Comparison of ENCODE assay signal across 16 cellular contexts in the genomic region with DNA sequence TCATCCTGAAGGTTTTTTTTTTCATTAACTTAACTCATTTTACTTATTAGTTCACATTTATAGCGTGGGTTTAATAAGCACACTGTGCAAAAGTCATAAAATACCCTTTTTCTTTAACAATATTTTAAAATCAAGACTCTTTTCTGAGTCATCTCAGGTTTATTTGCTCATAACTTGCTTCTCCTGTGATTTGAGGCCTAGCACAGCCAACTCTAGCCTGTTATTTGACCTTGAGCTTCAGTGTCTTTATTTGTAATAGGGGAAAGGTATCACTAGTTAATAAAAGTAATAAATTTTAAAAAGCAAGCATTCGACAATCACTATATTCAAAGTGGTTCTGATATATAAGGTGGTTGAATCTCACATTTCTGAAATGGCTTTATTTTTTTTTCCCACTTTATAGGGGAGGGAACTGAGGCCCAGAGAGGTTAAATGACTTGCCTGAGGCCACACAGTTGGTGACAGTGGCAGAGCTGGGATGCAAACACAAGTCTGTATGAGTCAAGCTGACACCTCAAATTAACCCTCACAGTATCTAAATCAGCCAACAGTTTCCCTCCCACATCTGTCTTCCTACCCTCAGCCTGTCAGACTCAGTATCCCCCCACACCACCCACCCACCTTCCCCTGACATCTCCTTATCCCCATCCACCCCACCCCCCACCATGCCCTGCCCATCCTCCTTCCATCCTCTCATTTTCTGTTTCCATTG.
A peak's percentile ranks its signal among the peaks of the same experiment; 100 is the strongest.
DNase-seq lines count a peak whose midpoint lies in the region; ATAC-seq and TF ChIP-seq lines count a peak whose summit lies in the region.
"Had no signal": no experiment of that assay in that cellular context is flagged by ENCODE, and none has a peak within 500 bp of the region (broad histone marks: within the 10 kb centered on the region; RNA-seq: fewer than 3 reads in every experiment).

No MANE protein-coding gene starts in this region.

- H2AFZ ChIP-seq in HCT116 (ENCODE audit: low read depth, low read length, poor library complexity, severe bottlenecking), result no peak overlapping the region

- no peak for TF ChIP-seq CTCF in HCT116 (IDR thresholded peaks at IDR 0.05 in 2 of 3, conservative IDR thresholded peaks at IDR 0.05 in 1 of 3; ENCODE audit: borderline replicate concordance in 1 of 3, insufficient read depth in 1 of 3, low read depth in 2 of 3, low read length in 2 of 3)
- no peak for TF ChIP-seq CTCF in GM13977 (IDR thresholded peaks at IDR 0.05; ENCODE audit: extremely low read depth, insufficient read depth, missing control alignments)

- H3K36me3 ChIP-seq in HCT116 (ENCODE audit: control insufficient read depth in 1 of 2, insufficient read depth in 2 of 2, low read length in 2 of 2) (no peaks in the 10 kb centered on the region), skeletal muscle satellite cell (ENCODE audit: insufficient read depth, low read length) (no peaks in the 10 kb centered on the region)

- H3K4me1 ChIP-seq in HCT116 (ENCODE audit: control insufficient read depth in 1 of 2, insufficient read depth in 2 of 2, low read length in 2 of 2) (peaks cover 0 to 18% of the 10 kb centered on the region in 2 experiments), skeletal muscle satellite cell (ENCODE audit: control insufficient read depth, insufficient read depth, low read length) (peaks cover 12% of the 10 kb centered on the region)

- H3K9me2 ChIP-seq in HCT116 (ENCODE audit: insufficient read depth), result no peaks in the 10 kb centered on the region

- CTCF ChIA-PET in HCT116 (lab: Charles Lee), result no interaction called here

- no peak overlapping the region for H3K27ac Mint-ChIP-seq in activated T-cell treated with anti-CD3 and anti-CD28 coated beads, Interleukin-2, amount 50 U/mL, for 24 hours
- H3K27ac Mint-ChIP-seq in activated naive CD8-positive, alpha-beta T cell treated with anti-CD3 and anti-CD28 coated beads for 36 hours, result no peak overlapping the region

- intact Hi-C loops in HCT116 (cut with micrococcal nuclease), result no loop called here

- peak overlapping the region; percentile 17; the same call in 1 of the 2 replicates for H3K4me2 ChIP-seq in HCT116 (ENCODE audit: low read length)
- H3K4me2 ChIP-seq in skeletal muscle satellite cell (ENCODE audit: low read length), result no peak overlapping the region

- no peaks in the 10 kb centered on the region for H3K36me3 Mint-ChIP-seq in activated T-cell treated with anti-CD3 and anti-CD28 coated beads, Interleukin-2, amount 50 U/mL, for 24 hours (ENCODE audit: low read depth)
- H3K36me3 Mint-ChIP-seq in activated naive CD8-positive, alpha-beta T cell treated with anti-CD3 and anti-CD28 coated beads for 36 hours, result no peaks in the 10 kb centered on the region

- H3K9ac ChIP-seq in HCT116 (ENCODE audit: low read length) (no peak overlapping the region), skeletal muscle satellite cell (ENCODE audit: low read depth, low read length) (peak overlapping the region; percentile 24)

- no peaks in the 10 kb centered on the region for H3K79me2 ChIP-seq in HCT116 (ENCODE audit: insufficient read depth, low read length)

- POLR2A ChIA-PET in HCT116 (lab: Charles Lee), result no interaction called here

- H4K20me1 ChIP-seq in HCT116 (ENCODE audit: insufficient read depth), result no peaks in the 10 kb centered on the region

- H3K9me3 ChIP-seq in HCT116 (ENCODE audit: control insufficient read depth in 1 of 2, insufficient read depth in 1 of 2, low read depth in 1 of 2, low read length in 2 of 2), result no peaks in the 10 kb centered on the region
- no peaks in the 10 kb centered on the region for H3K9me3 ChIP-seq in skeletal muscle satellite cell (replicated peaks; ENCODE audit: low read length)

- TF ChIP-seq POLR2A in HCT116 (IDR thresholded peaks at IDR 0.05; ENCODE audit: borderline replicate concordance, extremely low read depth, insufficient read depth, insufficient read length), result no peak

- TF ChIP-seq RAD21 in HCT116 (IDR thresholded peaks at IDR 0.05; ENCODE audit: low read depth), result no peak

- no TSS peak for BruUV-seq in HCT116 (replicated peaks; lab: Mats Ljungman, UMichigan)

- no peaks in the 10 kb centered on the region for H3K27me3 ChIP-seq in HCT116 (ENCODE audit: insufficient read depth, low read length)
- peaks cover 63% of the 10 kb centered on the region for H3K27me3 ChIP-seq in skeletal muscle satellite cell (ENCODE audit: control insufficient read depth, insufficient read depth, low read length)

- RAD21 ChIA-PET in HCT116 (lab: Charles Lee; ENCODE audit: low non-redundant PET in 1 of 2, low total read pairs in 2 of 2, uncharacterized antibody in 2 of 2, unreplicated experiment in 2 of 2), result no interaction called here

- no peak overlapping the region for H3K4me3 Mint-ChIP-seq in activated T-cell treated with anti-CD3 and anti-CD28 coated beads, Interleukin-2, amount 50 U/mL, for 24 hours
- no peak overlapping the region for H3K4me3 Mint-ChIP-seq in activated naive CD8-positive, alpha-beta T cell treated with anti-CD3 and anti-CD28 coated beads for 36 hours
- H3K4me3 Mint-ChIP-seq: CD4-positive, alpha-beta memory T cell had no signal

- in situ Hi-C loops in GM13977 (cut with MboI; ENCODE audit: low pct_unique_long_range_greater_than_20kb, low sequenced_read_pairs, unreplicated experiment), result no loop called here

- H3K9me3 Mint-ChIP-seq in activated T-cell treated with anti-CD3 and anti-CD28 coated beads, Interleukin-2, amount 50 U/mL, for 24 hours, result no peaks in the 10 kb centered on the region
- H3K9me3 Mint-ChIP-seq in activated naive CD8-positive, alpha-beta T cell treated with anti-CD3 and anti-CD28 coated beads for 36 hours, result no peaks in the 10 kb centered on the region
- H3K9me3 Mint-ChIP-seq: CD4-positive, alpha-beta memory T cell had no signal

- DNase-seq in activated T-cell treated with anti-CD3 and anti-CD28 coated beads for 48 hours (ENCODE audit: low read depth) (peak; percentile 26), HCT116 (ENCODE audit: low read depth, low spot score) (no peak), DMS 273 treated with DMSO at 0.1 percent for 48 hours (lab: John Stamatoyannopoulos, UW) (no peak), GM13977 (ENCODE audit: low spot score) (no peak)
- no peak for DNase-seq in activated T-cell treated with anti-CD3 and anti-CD28 coated beads, Interleukin-2, amount 50 U/mL, for 24 hours
- DNase-seq in activated naive CD8-positive, alpha-beta T cell treated with anti-CD3 and anti-CD28 coated beads for 36 hours, result peak; percentile 17
- DNase-seq in activated effector memory CD4-positive, alpha-beta T cell treated with anti-CD3 and anti-CD28 coated beads, Interleukin-2, amount 50 U/mL, for 16 hours, result no peak
- DNase-seq: CD4-positive, alpha-beta memory T cell; central memory CD4-positive, alpha-beta T cell; DMS79; effector memory CD4-positive, alpha-beta T cell; H7; Kasumi-1; mesendoderm; NCI-H526 treated with DMSO at 0.1 percent for 48 hours had no signal

- ATAC-seq in HCT116, result no peak

- H3K27me3 Mint-ChIP-seq in activated T-cell treated with anti-CD3 and anti-CD28 coated beads, Interleukin-2, amount 50 U/mL, for 24 hours, result peaks cover 36% of the 10 kb centered on the region
- peaks cover 33% of the 10 kb centered on the region for H3K27me3 Mint-ChIP-seq in activated naive CD8-positive, alpha-beta T cell treated with anti-CD3 and anti-CD28 coated beads for 36 hours
- H3K27me3 Mint-ChIP-seq: CD4-positive, alpha-beta memory T cell had no signal

- no peak overlapping the region for H3K4me3 ChIP-seq in HCT116 (replicated peaks in 1 of 2; ENCODE audit: low read depth in 1 of 2, low read length in 2 of 2)
- H3K4me3 ChIP-seq in skeletal muscle satellite cell (ENCODE audit: low read length), result no peak overlapping the region

- H3K4me1 Mint-ChIP-seq in activated T-cell treated with anti-CD3 and anti-CD28 coated beads, Interleukin-2, amount 50 U/mL, for 24 hours (ENCODE audit: low read depth), result peaks cover 37% of the 10 kb centered on the region
- H3K4me1 Mint-ChIP-seq in activated naive CD8-positive, alpha-beta T cell treated with anti-CD3 and anti-CD28 coated beads for 36 hours, result peaks cover 5% of the 10 kb centered on the region

- no peak overlapping the region for H3K27ac ChIP-seq in HCT116 (ENCODE audit: low read depth, low read length)

TF ChIP-seq in HCT116, 20 proteins besides CTCF, POLR2A, EP300 and RAD21:
- TF ChIP-seq, protein P1, sequence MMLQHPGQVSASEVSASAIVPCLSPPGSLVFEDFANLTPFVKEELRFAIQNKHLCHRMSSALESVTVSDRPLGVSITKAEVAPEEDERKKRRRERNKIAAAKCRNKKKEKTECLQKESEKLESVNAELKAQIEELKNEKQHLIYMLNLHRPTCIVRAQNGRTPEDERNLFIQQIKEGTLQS (IDR thresholded peaks at IDR 0.05), result no peak
- no peak for TF ChIP-seq JUND (IDR thresholded peaks at IDR 0.05)
- TF ChIP-seq POLR2AphosphoS5 (IDR thresholded peaks at IDR 0.05; ENCODE audit: low read depth, low read length), result no peak
- TF ChIP-seq SP1 (IDR thresholded peaks at IDR 0.05; ENCODE audit: low read depth), result no peak
- TF ChIP-seq ELF1 (IDR thresholded peaks at IDR 0.05; ENCODE audit: borderline replicate concordance, low read depth), result no peak
- no peak for TF ChIP-seq FOSL1 (IDR thresholded peaks at IDR 0.05; ENCODE audit: low read depth)
- TF ChIP-seq CBX3 (IDR thresholded peaks at IDR 0.05; ENCODE audit: low read depth), result no peak
- no peak for TF ChIP-seq ZNF274 (IDR thresholded peaks at IDR 0.05; ENCODE audit: low read depth, low read length)
- no peak for TF ChIP-seq YY1 (IDR thresholded peaks at IDR 0.05; ENCODE audit: extremely low read depth, insufficient replicate concordance, low read depth, low read length)
- TF ChIP-seq TCF7L2 (IDR thresholded peaks at IDR 0.05; ENCODE audit: borderline replicate concordance, extremely low read depth, insufficient read depth, insufficient read length), result no peak
- no peak for TF ChIP-seq CEBPB (IDR thresholded peaks at IDR 0.05; ENCODE audit: low read depth)
- no peak for TF ChIP-seq SRF (IDR thresholded peaks at IDR 0.05; ENCODE audit: low read depth)

Comparison
In these comparisons a context has a peak if more than half of its experiments do, and no peak if none do; other contexts are left out.
1. DNase-seq: peak in activated T-cell treated with anti-CD3 and anti-CD28 coated beads for 48 hours (single experiment) and activated naive CD8-positive, alpha-beta T cell treated with anti-CD3 and anti-CD28 coated beads for 36 hours (single experiment); none in activated T-cell treated with anti-CD3 and anti-CD28 coated beads, Interleukin-2, amount 50 U/mL, for 24 hours (single experiment), HCT116 (single experiment), DMS 273 treated with DMSO at 0.1 percent for 48 hours (single experiment), activated effector memory CD4-positive, alpha-beta T cell treated with anti-CD3 and anti-CD28 coated beads, Interleukin-2, amount 50 U/mL, for 16 hours (single experiment) and GM13977 (single experiment).